ENCODE assay signal across 16 cellular contexts in genomic region chr4:20520901-20521300, GRCh38.
DNase-seq lines count a peak whose midpoint lies in the region; ATAC-seq, FAIRE-seq and TF ChIP-seq lines count a peak whose summit lies in the region.
"Had no signal": no experiment of that assay in that cellular context is flagged by ENCODE, and none has a peak within 500 bp of the region (broad histone marks: within the 10 kb centered on the region; RNA-seq: fewer than 3 reads in every experiment).

No MANE protein-coding gene starts in this region.

- peaks cover 11% of the 10 kb centered on the region for H3K4me1 Mint-ChIP-seq in astrocyte (ENCODE audit: low read depth, unreplicated experiment)
- H3K4me1 Mint-ChIP-seq: neural crest cell had no signal

- intact Hi-C loops in left ventricle myocardium superior (cut with micrococcal nuclease) (no loop called here), testis (cut with DNase I; ENCODE audit: low total_unique reads) (no loop called here)

- H4K20me1 ChIP-seq in astrocyte (ENCODE audit: insufficient read depth, low read length) = no peaks in the 10 kb centered on the region

- 75 to 79% methylated on average over 1 of the region's 1 CpG for WGBS in testis, 2 donors

- H3K27ac Mint-ChIP-seq in astrocyte (ENCODE audit: unreplicated experiment) = peak overlapping the region; percentile 22

- H3K27ac ChIP-seq in cardiac muscle cell (peak overlapping the region; percentile 20), astrocyte (ENCODE audit: low read depth, low read length) (no peak overlapping the region), foreskin keratinocyte (no peak overlapping the region), testis (no peak overlapping the region)
- H3K27ac ChIP-seq: left ventricle myocardium inferior, thoracic aorta had no signal

- H3K36me3 Mint-ChIP-seq in astrocyte (ENCODE audit: low read depth, unreplicated experiment) = peaks cover 2% of the 10 kb centered on the region

- TF ChIP-seq POLR2A in testis (IDR thresholded peaks at IDR 0.05) = no peak

- no peak overlapping the region for H2AFZ ChIP-seq in astrocyte (ENCODE audit: low read depth, low read length)

- peak; percentile 82 for FAIRE-seq in astrocyte (lab: Jason Lieb, UNC)
- FAIRE-seq: A204.1, small intestine had no signal

- DNase-seq in cardiac muscle cell (ENCODE audit: low read depth in 1 of 2, low spot score in 1 of 2) = peak in 1 of 2 donors; percentile 38
- no peak for DNase-seq in left ventricle myocardium superior
- peak; percentile 71 for DNase-seq in astrocyte (ENCODE audit: low read depth)
- DNase-seq in foreskin keratinocyte = peak; percentile 44 to 75
- no peak for DNase-seq in NCI-H524 treated with DMSO at 0.1 percent for 48 hours (lab: John Stamatoyannopoulos, UW)
- no peak for DNase-seq in testis
- DNase-seq: Caco-2, Kasumi-1, left ventricle myocardium inferior, NCI-H2171, small intestine had no signal

- ATAC-seq in left ventricle myocardium superior (no peak), foreskin keratinocyte (peak; percentile 100), HG03175 (IDR thresholded peaks at IDR 0.05; ENCODE audit: unreplicated experiment) (no peak), HG02678 (IDR thresholded peaks at IDR 0.05; ENCODE audit: unreplicated experiment) (no peak)

- H3K4me3 Mint-ChIP-seq in astrocyte (ENCODE audit: unreplicated experiment) = no peak overlapping the region
- H3K4me3 Mint-ChIP-seq: neural crest cell had no signal

- H3K9me3 Mint-ChIP-seq in astrocyte (ENCODE audit: unreplicated experiment) = no peaks in the 10 kb centered on the region
- H3K9me3 Mint-ChIP-seq: neural crest cell had no signal

- TF ChIP-seq CTCF in cardiac muscle cell (IDR thresholded peaks at IDR 0.05; ENCODE audit: low read depth, low read length) = no peak
- no peak for TF ChIP-seq CTCF in astrocyte (IDR thresholded peaks at IDR 0.05; ENCODE audit: insufficient read depth, low read depth, low read length)
- TF ChIP-seq CTCF in foreskin keratinocyte (conservative IDR thresholded peaks at IDR 0.05) = no peak
- TF ChIP-seq CTCF in testis (IDR thresholded peaks at IDR 0.05) = no peak

- H3K27me3 ChIP-seq in cardiac muscle cell (no peaks in the 10 kb centered on the region), astrocyte (ENCODE audit: insufficient read depth, low read length) (no peaks in the 10 kb centered on the region), foreskin keratinocyte (no peaks in the 10 kb centered on the region), testis (no peaks in the 10 kb centered on the region)

- H3K4me2 ChIP-seq in astrocyte (ENCODE audit: low read length) = no peak overlapping the region

- H3K36me3 ChIP-seq in cardiac muscle cell (peaks cover 34% of the 10 kb centered on the region), astrocyte (ENCODE audit: insufficient read depth, low read length) (no peaks in the 10 kb centered on the region), testis (ENCODE audit: low read depth, missing control alignments) (no peaks in the 10 kb centered on the region)
- H3K36me3 ChIP-seq: left ventricle myocardium inferior had no signal

- no peaks in the 10 kb centered on the region for H3K27me3 Mint-ChIP-seq in astrocyte (ENCODE audit: low read depth, unreplicated experiment)

- H3K9me3 ChIP-seq in cardiac muscle cell (ENCODE audit: low read depth) = no peaks in the 10 kb centered on the region
- H3K9me3 ChIP-seq in astrocyte (ENCODE audit: insufficient read depth, low read depth, low read length) = no peaks in the 10 kb centered on the region
- no peaks in the 10 kb centered on the region for H3K9me3 ChIP-seq in testis
- H3K9me3 ChIP-seq: Caco-2, left ventricle myocardium inferior, thoracic aorta had no signal

- H3K79me2 ChIP-seq in astrocyte (ENCODE audit: insufficient read depth, low read length) = no peaks in the 10 kb centered on the region

- H3K4me3 ChIP-seq in cardiac muscle cell = no peak overlapping the region
- no peak overlapping the region for H3K4me3 ChIP-seq in astrocyte (ENCODE audit: insufficient read depth, low read depth, low read length)
- no peak overlapping the region for H3K4me3 ChIP-seq in testis
- H3K4me3 ChIP-seq: left ventricle myocardium inferior, thoracic aorta had no signal

- H3K9ac ChIP-seq in astrocyte (ENCODE audit: low read length) = no peak overlapping the region

- no peaks in the 10 kb centered on the region for H3K4me1 ChIP-seq in cardiac muscle cell (ENCODE audit: low read depth)
- no peaks in the 10 kb centered on the region for H3K4me1 ChIP-seq in astrocyte (ENCODE audit: insufficient read depth, low read length)
- peaks cover 11% of the 10 kb centered on the region for H3K4me1 ChIP-seq in foreskin keratinocyte
- H3K4me1 ChIP-seq in testis = no peaks in the 10 kb centered on the region
- H3K4me1 ChIP-seq: Caco-2, left ventricle myocardium inferior had no signal

Comparison
In these comparisons a context has a peak if more than half of its experiments do, and no peak if none do; other contexts are left out.
1. DNase-seq: peak in astrocyte (single experiment) and foreskin keratinocyte (2 of 2); none in left ventricle myocardium superior (single experiment), NCI-H524 treated with DMSO at 0.1 percent for 48 hours (single experiment) and testis (single experiment).